8 cellular contexts compared by ENCODE assay signal in the genomic region with DNA sequence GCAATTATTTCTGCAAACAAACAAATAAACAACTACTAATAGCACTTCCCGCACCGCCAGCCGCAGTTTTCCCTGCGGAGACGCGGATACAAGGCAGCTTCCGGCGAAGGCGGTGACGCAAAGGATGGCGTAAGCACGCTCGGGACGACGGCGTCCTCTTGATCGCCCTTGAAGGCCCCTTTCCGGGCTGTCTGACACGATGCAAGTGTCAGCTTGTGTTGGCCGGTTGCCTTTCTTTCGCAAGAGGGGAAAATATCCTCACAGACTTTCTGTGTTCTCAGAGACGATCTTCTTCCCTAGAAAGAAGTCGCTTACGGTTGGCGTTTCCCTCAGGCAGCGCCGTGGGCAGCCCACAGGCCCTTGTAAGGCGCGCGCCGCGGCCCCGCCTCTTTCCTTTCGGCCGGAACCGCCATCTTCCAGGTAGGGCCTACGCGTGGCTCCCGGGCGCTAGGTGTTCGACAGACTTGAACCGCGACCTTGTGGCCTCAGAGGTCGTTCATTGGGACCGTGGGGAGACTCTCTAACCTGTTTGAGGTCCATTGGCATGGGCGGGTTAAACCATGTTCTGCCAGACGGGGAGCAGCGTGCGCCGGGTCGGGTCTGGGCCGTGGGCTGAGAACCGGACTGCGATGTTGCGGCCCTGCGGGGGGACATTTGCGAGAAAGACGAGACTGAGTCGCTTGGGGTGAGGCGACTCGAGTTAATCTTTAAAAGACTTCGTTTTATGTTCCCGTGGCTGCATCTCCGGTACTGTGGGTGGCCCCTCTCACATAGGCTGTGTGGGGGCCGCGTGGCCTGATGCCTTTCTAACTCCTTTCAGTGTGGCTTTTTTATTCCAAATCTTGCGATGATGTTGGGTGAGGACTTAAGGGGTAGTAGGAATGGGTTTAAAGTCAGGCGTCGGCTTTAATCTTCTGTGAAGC. TPM values are rescaled to one million over a fixed set of nuclear protein-coding genes. Genes with fewer than 3 reads are reported as not detected.
DNase-seq lines count a peak whose midpoint lies in the region; ATAC-seq lines count a peak whose summit lies in the region.

A gene (plus strand): TSS at position 393 of the 923 bp plus-strand sequence. CDS start 2,219 bp downstream, outside the sequence.

- H3K27me3 ChIP-seq in CD8-positive, alpha-beta memory T cell (ENCODE audit: insufficient read depth, low read length, poor library complexity, severe bottlenecking), result no peaks in the 10 kb centered on the region

- peak within 1 kb of the TSS; percentile 97 for H3K27ac ChIP-seq in CD8-positive, alpha-beta memory T cell (ENCODE audit: low read depth, low read length)

- H3K9me3 ChIP-seq in CD8-positive, alpha-beta memory T cell (ENCODE audit: low read length), result no peaks in the 10 kb centered on the region

- peak within 1 kb of the TSS; percentile 65 for H3K4me3 ChIP-seq in CD8-positive, alpha-beta memory T cell (ENCODE audit: low read length)

- peak; percentile 89 for ATAC-seq in GM19467 (IDR thresholded peaks at IDR 0.05; ENCODE audit: unreplicated experiment)
- peak; percentile 92 for ATAC-seq in effector memory CD8-positive, alpha-beta T cell (replicated peaks)

- peak within 1 kb of the TSS; percentile 98 to 100 (median 100) for H3K27ac Mint-ChIP-seq in CD8-positive, alpha-beta memory T cell
- H3K27ac Mint-ChIP-seq in effector memory CD8-positive, alpha-beta T cell, result peak within 1 kb of the TSS; percentile 100

- DNase-seq in CD8-positive, alpha-beta memory T cell, result peak; percentile 85 to 94 (median 92)
- DNase-seq in HS-27A (ENCODE audit: low read depth) (peak; percentile 81), NOMO-1 (lab: John Stamatoyannopoulos, UW; ENCODE audit: unreplicated experiment in 2 of 2) (peak; percentile 98), medulla oblongata (ENCODE audit: extremely low spot score) (peak; percentile 98)
- peak; percentile 77 to 83 for DNase-seq in activated CD8-positive, alpha-beta memory T cell treated with anti-CD3 and anti-CD28 coated beads for 4 hours (ENCODE audit: low read depth in 2 of 2)
- peak; percentile 88 to 97 (median 90) for DNase-seq in effector memory CD8-positive, alpha-beta T cell
- DNase-seq in stimulated activated CD8-positive, alpha-beta memory T cell treated with anti-CD3 and anti-CD28 coated beads, Interleukin-12 subunit alpha, Interleukin-12 subunit beta, amount 100 ng/mL, for 1 hour (ENCODE audit: low read depth), result peak; percentile 86

- H3K27me3 Mint-ChIP-seq in CD8-positive, alpha-beta memory T cell, result no peaks in the 10 kb centered on the region
- H3K27me3 Mint-ChIP-seq in effector memory CD8-positive, alpha-beta T cell, result no peaks in the 10 kb centered on the region

- POLR2A ChIA-PET in CD8-positive, alpha-beta memory T cell (lab: Charles Lee), result interaction anchor here (0.6 to 1.1 kb wide), 5 partner anchors 19 to 369 kb away, joined by 3 to 5 read pairs (median 3); a partner anchor contains a TSS

- H3K36me3 Mint-ChIP-seq in CD8-positive, alpha-beta memory T cell, result peaks cover 0 to 53% (median 10%) of the 10 kb centered on the region in 3 donors
- peaks cover 50% of the 10 kb centered on the region for H3K36me3 Mint-ChIP-seq in effector memory CD8-positive, alpha-beta T cell (ENCODE audit: insufficient read depth)

- peaks cover 42% of the 10 kb centered on the region for H3K4me1 ChIP-seq in CD8-positive, alpha-beta memory T cell (ENCODE audit: insufficient read depth, low read length)

- H3K4me3 Mint-ChIP-seq in CD8-positive, alpha-beta memory T cell, result peak within 1 kb of the TSS; percentile 92 to 99 (median 96)
- H3K4me3 Mint-ChIP-seq in effector memory CD8-positive, alpha-beta T cell, result peak within 1 kb of the TSS; percentile 94 to 96

- peaks cover 14% of the 10 kb centered on the region for H3K36me3 ChIP-seq in CD8-positive, alpha-beta memory T cell (ENCODE audit: insufficient read depth, low read length)

- CTCF ChIA-PET in CD8-positive, alpha-beta memory T cell (lab: Charles Lee), result no interaction called here

- H3K9me3 Mint-ChIP-seq in CD8-positive, alpha-beta memory T cell, result no peaks in the 10 kb centered on the region
- H3K9me3 Mint-ChIP-seq in effector memory CD8-positive, alpha-beta T cell, result no peaks in the 10 kb centered on the region

- H3K4me1 Mint-ChIP-seq in CD8-positive, alpha-beta memory T cell, result peaks cover 43 to 63% (median 61%) of the 10 kb centered on the region in 3 donors
- H3K4me1 Mint-ChIP-seq in effector memory CD8-positive, alpha-beta T cell (ENCODE audit: low read depth in 2 of 2), result peaks cover 30 to 40% of the 10 kb centered on the region in 2 donors

RNA-seq across cellular contexts. Expression of the gene that starts here (rescaled TPM):
- 1,000 to 10,000 TPM; 1,206 to 1,216 TPM for total RNA-seq in CD8-positive, alpha-beta memory T cell
- polyA plus RNA-seq in CD8-positive, alpha-beta memory T cell, result 6,715 TPM

Comparison
In these comparisons a context has a peak if more than half of its experiments do, and no peak if none do; other contexts are left out.
1. Peak in every context shown above with its lines: DNase-seq, ATAC-seq, H3K4me3 ChIP-seq and H3K27ac ChIP-seq.